In genomic region chr11:9568854-9569587, GRCh38 we compare ENCODE assay signal across 1 cellular context.
TF ChIP-seq lines count a peak whose summit lies in the region.

No MANE protein-coding gene starts in this region.

TF ChIP-seq in HEK293, 187 proteins besides CTCF, POLR2A, EP300 and RAD21 (continued from another document):
- TF ChIP-seq, protein P1, sequence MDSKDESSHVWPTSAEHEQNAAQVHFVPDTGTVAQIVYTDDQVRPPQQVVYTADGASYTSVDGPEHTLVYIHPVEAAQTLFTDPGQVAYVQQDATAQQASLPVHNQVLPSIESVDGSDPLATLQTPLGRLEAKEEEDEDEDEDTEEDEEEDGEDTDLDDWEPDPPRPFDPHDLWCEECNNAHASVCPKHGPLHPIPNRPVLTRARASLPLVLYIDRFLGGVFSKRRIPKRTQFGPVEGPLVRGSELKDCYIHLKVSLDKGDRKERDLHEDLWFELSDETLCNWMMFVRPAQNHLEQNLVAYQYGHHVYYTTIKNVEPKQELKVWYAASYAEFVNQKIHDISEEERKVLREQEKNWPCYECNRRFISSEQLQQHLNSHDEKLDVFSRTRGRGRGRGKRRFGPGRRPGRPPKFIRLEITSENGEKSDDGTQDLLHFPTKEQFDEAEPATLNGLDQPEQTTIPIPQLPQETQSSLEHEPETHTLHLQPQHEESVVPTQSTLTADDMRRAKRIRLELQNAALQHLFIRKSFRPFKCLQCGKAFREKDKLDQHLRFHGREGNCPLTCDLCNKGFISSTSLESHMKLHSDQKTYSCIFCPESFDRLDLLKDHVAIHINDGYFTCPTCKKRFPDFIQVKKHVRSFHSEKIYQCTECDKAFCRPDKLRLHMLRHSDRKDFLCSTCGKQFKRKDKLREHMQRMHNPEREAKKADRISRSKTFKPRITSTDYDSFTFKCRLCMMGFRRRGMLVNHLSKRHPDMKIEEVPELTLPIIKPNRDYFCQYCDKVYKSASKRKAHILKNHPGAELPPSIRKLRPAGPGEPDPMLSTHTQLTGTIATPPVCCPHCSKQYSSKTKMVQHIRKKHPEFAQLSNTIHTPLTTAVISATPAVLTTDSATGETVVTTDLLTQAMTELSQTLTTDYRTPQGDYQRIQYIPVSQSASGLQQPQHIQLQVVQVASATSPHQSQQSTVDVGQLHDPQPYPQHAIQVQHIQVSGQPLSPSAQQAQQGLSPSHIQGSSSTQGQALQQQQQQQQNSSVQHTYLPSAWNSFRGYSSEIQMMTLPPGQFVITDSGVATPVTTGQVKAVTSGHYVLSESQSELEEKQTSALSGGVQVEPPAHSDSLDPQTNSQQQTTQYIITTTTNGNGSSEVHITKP (tag by site-specific recombination; IDR thresholded peaks at IDR 0.05): peak; percentile 68
TF ChIP-seq in HEK293: peak in this region for 12.
